In the genomic region with DNA sequence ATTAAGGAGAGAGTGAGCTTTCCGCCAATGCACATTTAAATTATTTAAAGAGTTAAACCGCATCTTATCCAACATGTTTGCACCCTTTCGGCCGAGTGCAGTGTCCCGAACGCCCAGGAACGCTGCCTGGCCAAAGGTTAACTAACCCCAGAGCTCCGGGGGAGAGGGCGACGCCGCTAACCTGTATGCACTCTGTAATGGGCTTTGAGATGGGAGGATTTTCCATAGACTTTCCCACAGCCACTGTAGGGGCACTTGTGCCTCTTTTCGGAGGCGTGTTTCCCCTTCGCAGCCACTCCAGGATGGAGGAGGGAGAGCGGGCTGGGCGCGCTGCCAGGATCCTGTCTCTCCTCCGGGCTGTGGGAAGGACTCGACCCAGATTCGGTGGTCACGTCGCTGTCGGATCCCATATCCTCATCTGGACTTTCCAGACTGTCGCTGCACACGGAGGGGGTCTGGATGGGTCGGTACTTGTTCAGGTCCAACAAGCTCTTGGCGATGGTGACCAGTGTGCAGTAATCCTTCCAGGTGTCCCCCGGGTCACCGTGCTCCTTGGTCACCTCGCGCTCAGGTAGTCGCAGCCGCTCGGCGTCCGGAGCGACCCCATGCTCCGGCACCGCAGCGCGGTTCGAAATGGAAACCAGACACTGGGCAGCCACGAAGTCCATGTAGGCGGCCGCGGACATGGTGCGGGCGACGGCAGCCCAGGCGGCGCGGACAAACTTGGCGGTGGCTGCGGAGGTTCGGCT, we compare ENCODE assay signal across 1 cellular context.
TF ChIP-seq lines count a peak whose summit lies in the region.

No MANE protein-coding gene starts in this region.

TF ChIP-seq in HEK293, 187 proteins besides CTCF, POLR2A, EP300 and RAD21 (continued from another document and continues in another):
- 0 out of 2 replicates have a peak, but pooled peaks have one; percentile 15 for TF ChIP-seq SCRT1 (tag by site-specific recombination; IDR thresholded peaks at IDR 0.05; ENCODE audit: borderline replicate concordance)
- TF ChIP-seq KLF8 (tag by site-specific recombination; IDR thresholded peaks at IDR 0.05), result 0 out of 2 replicates have a peak, but pooled peaks have one; percentile 0
- TF ChIP-seq ZNF76 (tag by site-specific recombination; IDR thresholded peaks at IDR 0.05; ENCODE audit: borderline replicate concordance, low read depth), result no peak
- TF ChIP-seq ZNF324 (tag by site-specific recombination; IDR thresholded peaks at IDR 0.05), result no peak
- TF ChIP-seq ZSCAN16 (tag by site-specific recombination; IDR thresholded peaks at IDR 0.05), result no peak
- no peak for TF ChIP-seq WT1 (tag by site-specific recombination; IDR thresholded peaks at IDR 0.05)
- no peak for TF ChIP-seq ZNF169 (tag by site-specific recombination; IDR thresholded peaks at IDR 0.05)
- no peak for TF ChIP-seq SP7 (tag by site-specific recombination; IDR thresholded peaks at IDR 0.05)
- TF ChIP-seq GLI4 (tag by site-specific recombination; IDR thresholded peaks at IDR 0.05), result no peak
- no peak for TF ChIP-seq ZNF423 (tag by site-specific recombination; IDR thresholded peaks at IDR 0.05)
- peak; percentile 10; the same call in 1 of the 2 replicates for TF ChIP-seq PRDM10 (tag by site-specific recombination; IDR thresholded peaks at IDR 0.05)
- TF ChIP-seq ZNF510 (tag by site-specific recombination; IDR thresholded peaks at IDR 0.05; ENCODE audit: insufficient replicate concordance), result no peak
- TF ChIP-seq ZNF664 (tag by site-specific recombination; IDR thresholded peaks at IDR 0.05), result no peak
- TF ChIP-seq PBX3 (CRISPR knock-in tag; IDR thresholded peaks at IDR 0.05), result no peak
- TF ChIP-seq ZNF10 (tag by site-specific recombination; IDR thresholded peaks at IDR 0.05), result no peak
- no peak for TF ChIP-seq ZNF843 (tag by site-specific recombination; IDR thresholded peaks at IDR 0.05)
- no peak for TF ChIP-seq ZNF792 (tag by site-specific recombination; IDR thresholded peaks at IDR 0.05)
- TF ChIP-seq ZNF707 (tag by site-specific recombination; IDR thresholded peaks at IDR 0.05), result no peak
- peak; percentile 57 for TF ChIP-seq ZBTB20 (tag by site-specific recombination; IDR thresholded peaks at IDR 0.05)
- TF ChIP-seq ZNF548 (tag by site-specific recombination; IDR thresholded peaks at IDR 0.05), result no peak
- no peak for TF ChIP-seq ZNF416 (tag by site-specific recombination; IDR thresholded peaks at IDR 0.05)
- TF ChIP-seq ZNF518A (tag by site-specific recombination; conservative IDR thresholded peaks at IDR 0.05; ENCODE audit: low read depth), result no peak
- TF ChIP-seq YY2 (tag by site-specific recombination; IDR thresholded peaks at IDR 0.05), result no peak
- TF ChIP-seq OSR2 (tag by site-specific recombination; IDR thresholded peaks at IDR 0.05), result peak; percentile 55; the same call in 1 of the 2 replicates
- no peak for TF ChIP-seq ZNF529 (tag by site-specific recombination; IDR thresholded peaks at IDR 0.05; ENCODE audit: insufficient replicate concordance)
- TF ChIP-seq, protein P1, sequence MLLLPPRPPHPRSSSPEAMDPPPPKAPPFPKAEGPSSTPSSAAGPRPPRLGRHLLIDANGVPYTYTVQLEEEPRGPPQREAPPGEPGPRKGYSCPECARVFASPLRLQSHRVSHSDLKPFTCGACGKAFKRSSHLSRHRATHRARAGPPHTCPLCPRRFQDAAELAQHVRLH (tag by site-specific recombination; IDR thresholded peaks at IDR 0.05), result no peak
- peak; percentile 54; the same call in 1 of the 2 replicates for TF ChIP-seq ZNF501 (tag by site-specific recombination; IDR thresholded peaks at IDR 0.05)
- peak; percentile 46; the same call in 1 of the 2 replicates for TF ChIP-seq BCL11B (tag by site-specific recombination; IDR thresholded peaks at IDR 0.05; ENCODE audit: low read depth)
- TF ChIP-seq, protein P2, sequence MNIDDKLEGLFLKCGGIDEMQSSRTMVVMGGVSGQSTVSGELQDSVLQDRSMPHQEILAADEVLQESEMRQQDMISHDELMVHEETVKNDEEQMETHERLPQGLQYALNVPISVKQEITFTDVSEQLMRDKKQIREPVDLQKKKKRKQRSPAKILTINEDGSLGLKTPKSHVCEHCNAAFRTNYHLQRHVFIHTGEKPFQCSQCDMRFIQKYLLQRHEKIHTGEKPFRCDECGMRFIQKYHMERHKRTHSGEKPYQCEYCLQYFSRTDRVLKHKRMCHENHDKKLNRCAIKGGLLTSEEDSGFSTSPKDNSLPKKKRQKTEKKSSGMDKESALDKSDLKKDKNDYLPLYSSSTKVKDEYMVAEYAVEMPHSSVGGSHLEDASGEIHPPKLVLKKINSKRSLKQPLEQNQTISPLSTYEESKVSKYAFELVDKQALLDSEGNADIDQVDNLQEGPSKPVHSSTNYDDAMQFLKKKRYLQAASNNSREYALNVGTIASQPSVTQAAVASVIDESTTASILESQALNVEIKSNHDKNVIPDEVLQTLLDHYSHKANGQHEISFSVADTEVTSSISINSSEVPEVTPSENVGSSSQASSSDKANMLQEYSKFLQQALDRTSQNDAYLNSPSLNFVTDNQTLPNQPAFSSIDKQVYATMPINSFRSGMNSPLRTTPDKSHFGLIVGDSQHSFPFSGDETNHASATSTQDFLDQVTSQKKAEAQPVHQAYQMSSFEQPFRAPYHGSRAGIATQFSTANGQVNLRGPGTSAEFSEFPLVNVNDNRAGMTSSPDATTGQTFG (tag by site-specific recombination; IDR thresholded peaks at IDR 0.05; ENCODE audit: borderline replicate concordance), result no peak; the same call in 1 of the 2 replicates
- peak; percentile 74 for TF ChIP-seq ZBTB8A (tag by site-specific recombination; IDR thresholded peaks at IDR 0.05)
- TF ChIP-seq, protein P3, sequence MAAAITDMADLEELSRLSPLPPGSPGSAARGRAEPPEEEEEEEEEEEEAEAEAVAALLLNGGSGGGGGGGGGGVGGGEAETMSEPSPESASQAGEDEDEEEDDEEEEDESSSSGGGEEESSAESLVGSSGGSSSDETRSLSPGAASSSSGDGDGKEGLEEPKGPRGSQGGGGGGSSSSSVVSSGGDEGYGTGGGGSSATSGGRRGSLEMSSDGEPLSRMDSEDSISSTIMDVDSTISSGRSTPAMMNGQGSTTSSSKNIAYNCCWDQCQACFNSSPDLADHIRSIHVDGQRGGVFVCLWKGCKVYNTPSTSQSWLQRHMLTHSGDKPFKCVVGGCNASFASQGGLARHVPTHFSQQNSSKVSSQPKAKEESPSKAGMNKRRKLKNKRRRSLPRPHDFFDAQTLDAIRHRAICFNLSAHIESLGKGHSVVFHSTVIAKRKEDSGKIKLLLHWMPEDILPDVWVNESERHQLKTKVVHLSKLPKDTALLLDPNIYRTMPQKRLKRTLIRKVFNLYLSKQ (tag by site-specific recombination; IDR thresholded peaks at IDR 0.05; ENCODE audit: borderline replicate concordance), result no peak
- no peak for TF ChIP-seq GLIS1 (tag by site-specific recombination; IDR thresholded peaks at IDR 0.05)
- no peak for TF ChIP-seq BCL6B (tag by site-specific recombination; IDR thresholded peaks at IDR 0.05)
- no peak for TF ChIP-seq ZFP69B (tag by site-specific recombination; IDR thresholded peaks at IDR 0.05)
- TF ChIP-seq ZNF133 (tag by site-specific recombination; IDR thresholded peaks at IDR 0.05), result no peak
- TF ChIP-seq ZNF704 (tag by site-specific recombination; IDR thresholded peaks at IDR 0.05), result no peak
- no peak for TF ChIP-seq ZNF658 (tag by site-specific recombination; IDR thresholded peaks at IDR 0.05)
- no peak for TF ChIP-seq ZNF16 (tag by site-specific recombination; IDR thresholded peaks at IDR 0.05; ENCODE audit: low read depth)
- no peak for TF ChIP-seq ZNF24 (tag by site-specific recombination; IDR thresholded peaks at IDR 0.05)
- no peak for TF ChIP-seq OVOL3 (tag by site-specific recombination; IDR thresholded peaks at IDR 0.05)
- no peak for TF ChIP-seq ZNF768 (tag by site-specific recombination; IDR thresholded peaks at IDR 0.05)
- no peak for TF ChIP-seq ZBTB7A (tag by site-specific recombination; IDR thresholded peaks at IDR 0.05; ENCODE audit: low read depth)
- no peak for TF ChIP-seq ZNF623 (tag by site-specific recombination; IDR thresholded peaks at IDR 0.05)
- no peak for TF ChIP-seq ZNF37A (tag by site-specific recombination; IDR thresholded peaks at IDR 0.05)
- no peak for TF ChIP-seq GFI1B (tag by site-specific recombination; IDR thresholded peaks at IDR 0.05)
- no peak for TF ChIP-seq ZNF311 (tag by site-specific recombination; IDR thresholded peaks at IDR 0.05; ENCODE audit: borderline replicate concordance)
- no peak for TF ChIP-seq ZNF830 (tag by site-specific recombination; IDR thresholded peaks at IDR 0.05; ENCODE audit: low read depth)
- TF ChIP-seq ZNF394 (tag by site-specific recombination; IDR thresholded peaks at IDR 0.05; ENCODE audit: borderline replicate concordance), result no peak
- TF ChIP-seq ZNF629 (tag by site-specific recombination; IDR thresholded peaks at IDR 0.05), result no peak
